ENCODE assay signal across 9 cellular contexts in the genomic region with DNA sequence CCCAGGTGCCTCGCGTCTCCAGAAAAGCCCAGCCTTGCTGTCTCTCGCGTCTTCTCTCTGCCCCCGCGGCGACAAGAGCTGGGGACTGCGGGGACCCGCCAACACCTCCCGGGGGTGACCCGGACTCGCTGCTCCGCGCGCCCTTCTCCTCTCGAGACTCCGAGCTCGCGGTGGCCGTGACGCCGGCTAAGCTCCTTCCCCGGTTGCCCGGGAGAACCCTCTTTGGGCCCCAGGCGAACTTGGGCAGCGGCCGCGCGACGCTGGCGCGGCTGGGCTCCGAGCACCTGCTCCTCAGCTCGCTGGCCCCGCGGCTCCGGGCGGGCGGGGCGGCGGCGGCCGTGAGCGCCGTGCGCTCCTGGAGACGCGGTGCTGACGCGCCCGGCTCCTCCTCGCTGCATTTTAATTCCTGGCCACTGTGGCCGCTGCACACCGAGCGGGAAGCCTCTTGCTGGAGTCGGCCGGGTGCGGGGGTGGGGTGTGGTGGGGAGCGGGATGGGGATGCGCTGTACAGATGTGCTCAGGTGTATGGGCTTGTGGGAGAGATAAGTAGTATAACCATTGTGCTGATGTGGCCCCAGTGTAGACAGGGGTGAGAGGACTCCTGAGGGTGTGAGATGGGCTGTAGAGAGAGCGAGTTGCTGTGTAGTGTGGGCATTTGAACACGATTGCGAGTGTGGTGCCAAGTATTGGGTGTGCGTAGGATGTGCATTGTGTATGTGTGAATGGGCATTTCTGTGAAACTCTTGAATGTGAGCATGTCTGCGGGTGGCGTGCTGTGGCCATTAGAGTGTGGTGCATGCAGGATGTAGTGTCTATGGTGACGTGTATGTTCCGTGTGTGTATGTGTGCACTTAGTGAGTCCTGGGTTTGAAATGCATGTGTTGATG. TPM values are rescaled to one million over a fixed set of nuclear protein-coding genes. Genes with fewer than 3 reads are reported as not detected.
A peak's percentile ranks its signal among the peaks of the same experiment; 100 is the strongest.
DNase-seq lines count a peak whose midpoint lies in the region; ATAC-seq and TF ChIP-seq lines count a peak whose summit lies in the region.
"Had no signal": no experiment of that assay in that cellular context is flagged by ENCODE, and none has a peak within 500 bp of the region (broad histone marks: within the 10 kb centered on the region; RNA-seq: fewer than 3 reads in every experiment).

A gene (minus strand): TSS at position 315 of the 887 bp plus-strand sequence.

- no peak for TF ChIP-seq CTCF in ovary (IDR thresholded peaks at IDR 0.05)

- H3K4me3 ChIP-seq in NT2/D1 (ENCODE audit: insufficient read length, low read depth) (peak within 1 kb of the TSS; percentile 62), ovary (peak within 1 kb of the TSS; percentile 12)

- H3K9me3 ChIP-seq in NT2/D1 (ENCODE audit: insufficient read depth, low read length), result no peaks in the 10 kb centered on the region
- no peaks in the 10 kb centered on the region for H3K9me3 ChIP-seq in ovary

- H3K27me3 ChIP-seq in NT2/D1 (ENCODE audit: insufficient read depth, insufficient read length) (peaks cover 47% of the 10 kb centered on the region), ovary (no peaks in the 10 kb centered on the region)

- DNase-seq in DMS114 treated with DMSO at 0.1 percent for 48 hours (lab: John Stamatoyannopoulos, UW; ENCODE audit: unreplicated experiment) (peak; percentile 44), NT2/D1 (ENCODE audit: low read depth, low spot score) (peak; percentile 27), ovary (peak in 2 of 5 donors; percentile 24 to 40), NCI-H2107 (lab: John Stamatoyannopoulos, UW) (no peak), cerebellar nuclear complex (lab: John Stamatoyannopoulos, UW) (no peak)
- DNase-seq in activated T-cell treated with anti-CD3 and anti-CD28 coated beads, Interleukin-2, amount 50 U/mL, for 1 hour, result no peak

- H3K27ac ChIP-seq in ovary, result no peak within 1 kb of the TSS

- 7 to 21% (median 10%) methylated on average over 26 to 68 of the region's 68 CpGs for WGBS in ovary, 3 donors

- H3K9ac ChIP-seq in NT2/D1 (ENCODE audit: insufficient read length, low read depth), result peak within 1 kb of the TSS; percentile 61

- no peaks in the 10 kb centered on the region for H3K36me3 ChIP-seq in NT2/D1 (ENCODE audit: insufficient read depth, insufficient read length, low read length)
- no peaks in the 10 kb centered on the region for H3K36me3 ChIP-seq in ovary

- intact Hi-C loops in ovary (cut with DNase I), result no loop called here

- TF ChIP-seq EP300 in ovary (IDR thresholded peaks at IDR 0.05), result no peak

- H3K4me1 ChIP-seq in NT2/D1 (ENCODE audit: insufficient read depth, insufficient read length) (peaks cover 6% of the 10 kb centered on the region), ovary (ENCODE audit: insufficient read depth) (peaks cover 6% of the 10 kb centered on the region)

- no peak for TF ChIP-seq POLR2A in ovary (IDR thresholded peaks at IDR 0.05)

- peak; percentile 45 for ATAC-seq in esophagus mucosa
- no peak for ATAC-seq in GM19397 (IDR thresholded peaks at IDR 0.05; ENCODE audit: unreplicated experiment)

RNA-seq across cellular contexts. Expression of the gene that starts here (rescaled TPM):
- total RNA-seq in esophagus mucosa, result not detected
- total RNA-seq in ovary, result 1 to 10 TPM in 1 of 7 donors, under 1 TPM in 4, not detected in 2; 0.17 to 1.3 (median 0.38) TPM
- polyA plus RNA-seq in ovary, result under 1 TPM; 0.04 to 0.20 TPM
- total RNA-seq: M059J had no signal

Comparison
In these comparisons a context has a peak if more than half of its experiments do, and no peak if none do; other contexts are left out.
1. Peak in ATAC-seq in esophagus mucosa; RNA of the gene not detected or under 1 TPM.
2. DNase-seq: peak in DMS114 treated with DMSO at 0.1 percent for 48 hours (single experiment) and NT2/D1 (single experiment); none in activated T-cell treated with anti-CD3 and anti-CD28 coated beads, Interleukin-2, amount 50 U/mL, for 1 hour (single experiment), NCI-H2107 (single experiment) and cerebellar nuclear complex (0 of 2).